In the genomic region with DNA sequence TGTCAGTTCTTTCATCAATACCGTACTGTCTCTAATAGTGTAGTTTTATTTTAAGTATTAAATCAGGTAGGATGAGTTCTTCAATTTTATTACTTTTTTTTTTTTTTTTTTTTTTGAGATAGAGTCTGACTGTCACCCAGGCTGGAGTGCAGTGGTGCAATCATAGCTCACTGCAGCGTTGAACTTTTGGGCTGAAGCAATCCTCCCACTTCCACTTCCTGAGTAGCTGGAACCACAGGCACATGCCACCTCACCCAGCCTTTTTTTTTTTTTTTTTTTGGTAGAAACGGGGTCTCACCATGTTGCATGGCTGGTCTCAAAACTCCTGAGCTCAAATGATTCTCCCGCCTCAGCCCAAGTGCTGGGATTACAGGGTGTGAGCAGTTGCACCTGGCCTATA, we compare ENCODE assay signal across 16 cellular contexts. TPM values are rescaled to one million over a fixed set of nuclear protein-coding genes. Genes with fewer than 3 reads are reported as not detected.
DNase-seq lines count a peak whose midpoint lies in the region; ATAC-seq, FAIRE-seq and TF ChIP-seq lines count a peak whose summit lies in the region.
"Had no signal": no experiment of that assay in that cellular context is flagged by ENCODE, and none has a peak within 500 bp of the region (broad histone marks: within the 10 kb centered on the region; RNA-seq: fewer than 3 reads in every experiment).

No MANE protein-coding gene starts in this region.

- ATAC-seq in DND-41 (ENCODE audit: insufficient read depth, low read depth) (peak; percentile 100), GM12878 (peak; percentile 45; the same call in 1 of the 3 replicates), HG02973 (IDR thresholded peaks at IDR 0.05; ENCODE audit: unreplicated experiment) (no peak)
- ATAC-seq: esophagus mucosa, heart left ventricle, left cardiac atrium had no signal

- CTCF ChIA-PET in GM12878 (lab: Yijun Ruan, JAX) (interaction anchor here (0.6 to 1.2 kb wide), 4 partner anchors 33 to 763 kb away, joined by 3 to 5 read pairs (median 4); no protein-coding TSS in a partner anchor), SK-N-SH (lab: Yijun Ruan, JAX) (no interaction called here)

- H3K4me3 ChIP-seq in DND-41 (ENCODE audit: low read depth in 1 of 2, low read length in 2 of 2) (no peak overlapping the region), GM12878 (no peak overlapping the region), SK-N-SH (ENCODE audit: low read depth in 2 of 2, low read length in 1 of 2) (no peak overlapping the region)
- H3K4me3 ChIP-seq: heart left ventricle, Peyer's patch had no signal

- POLR2A ChIA-PET in GM12878 (lab: Charles Lee) (interaction anchor here (0.6 to 0.7 kb wide), 2 partner anchors 42 to 50 kb away, joined by 3 to 7 read pairs; no protein-coding TSS in a partner anchor), SK-N-SH (lab: Yijun Ruan, JAX) (no interaction called here)

- H3K9ac ChIP-seq in DND-41 (ENCODE audit: low read depth, low read length), result no peak overlapping the region
- H3K9ac ChIP-seq in GM12878 (ENCODE audit: control insufficient read depth, insufficient read depth, low read length), result no peak overlapping the region
- H3K9ac ChIP-seq in SK-N-SH, result no peak overlapping the region

- H4K20me1 ChIP-seq in DND-41 (ENCODE audit: insufficient read depth, low read length) (no peaks in the 10 kb centered on the region), GM12878 (ENCODE audit: control insufficient read depth, insufficient read depth) (no peaks in the 10 kb centered on the region), SK-N-SH (ENCODE audit: insufficient read depth) (no peaks in the 10 kb centered on the region)

- RAD21 ChIA-PET in GM12878 (lab: Charles Lee; ENCODE audit: unreplicated experiment), result no interaction called here

- no peak for FAIRE-seq in GM12878 (lab: Jason Lieb, UNC)
- FAIRE-seq: GM12892 had no signal

- no peak for TF ChIP-seq RAD21 in GM12878 (IDR thresholded peaks at IDR 0.05; ENCODE audit: insufficient read depth, low read depth, low read length)
- no peak for TF ChIP-seq RAD21 in SK-N-SH (IDR thresholded peaks at IDR 0.05; ENCODE audit: low read length)

- WGBS in GM12878 (ENCODE audit: insufficient coverage, insufficient replicate concordance, low lambda C conversion rate, missing lambda C conversion rate), result 51% methylated on average over 3 of the region's 4 CpGs
- WGBS in SK-N-SH (ENCODE audit: low lambda C conversion rate), result 46% methylated on average over 4 of the region's 4 CpGs

- no peak for TF ChIP-seq POLR2A in GM12878 (IDR thresholded peaks at IDR 0.05; ENCODE audit: low read depth, low read length)

- H3K27ac ChIP-seq in DND-41 (ENCODE audit: low read length) (no peak overlapping the region), GM12878 (ENCODE audit: control insufficient read depth, insufficient read depth) (no peak overlapping the region), SK-N-SH (ENCODE audit: low read depth in 2 of 2, low read length in 1 of 2) (no peak overlapping the region)
- H3K27ac ChIP-seq: heart left ventricle, Peyer's patch had no signal

- H3K9me2 ChIP-seq in SK-N-SH, result no peaks in the 10 kb centered on the region

- TF ChIP-seq CTCF in DND-41 (IDR thresholded peaks at IDR 0.05; ENCODE audit: borderline replicate concordance, extremely low read depth, low read length, poor library complexity, severe bottlenecking) (no peak), GM12878 (IDR thresholded peaks at IDR 0.05 in 2 of 3, conservative IDR thresholded peaks at IDR 0.05 in 1 of 3; ENCODE audit: control insufficient read depth in 2 of 3, extremely low read depth in 1 of 3, insufficient read depth in 1 of 3, low read depth in 3 of 3, low read length in 3 of 3) (no peak), SK-N-SH (IDR thresholded peaks at IDR 0.05) (no peak)

- H3K27me3 ChIP-seq in DND-41 (ENCODE audit: insufficient read depth, low read length, poor library complexity) (no peaks in the 10 kb centered on the region), GM12878 (replicated peaks in 1 of 2; ENCODE audit: control insufficient read depth in 2 of 2, insufficient read depth in 2 of 2, low read length in 1 of 2) (0 out of 4 replicates have a peak, but pooled peaks cover 0 to 3% of the 10 kb centered on the region in 2 experiments), SK-N-SH (ENCODE audit: insufficient read depth) (peaks cover 21% of the 10 kb centered on the region; the same call in 1 of the 2 replicates)
- H3K27me3 ChIP-seq: heart left ventricle, Peyer's patch had no signal

- SMC1A ChIA-PET in GM12878 (lab: Charles Lee; ENCODE audit: uncharacterized antibody, unreplicated experiment), result interaction anchor here (0.6 kb wide), 1 partner anchor 214 kb away, joined by 4 read pairs; no protein-coding TSS in a partner anchor

- H3K9me3 ChIP-seq in DND-41 (ENCODE audit: insufficient read depth, low read length, severe bottlenecking) (no peaks in the 10 kb centered on the region), GM12878 (replicated peaks; ENCODE audit: control insufficient read depth, insufficient read depth, low read length) (no peaks in the 10 kb centered on the region), SK-N-SH (no peaks in the 10 kb centered on the region; the same call in 1 of the 2 replicates)
- H3K9me3 ChIP-seq: Peyer's patch had no signal

- no peaks in the 10 kb centered on the region for H3K36me3 ChIP-seq in DND-41 (ENCODE audit: insufficient read depth, low read length)
- no peaks in the 10 kb centered on the region for H3K36me3 ChIP-seq in GM12878 (ENCODE audit: control insufficient read depth in 2 of 2, insufficient read depth in 2 of 2, low read length in 1 of 2)
- H3K36me3 ChIP-seq in SK-N-SH (replicated peaks in 1 of 2; ENCODE audit: control insufficient read depth in 1 of 2, insufficient read depth in 2 of 2, low read length in 1 of 2), result no peaks in the 10 kb centered on the region
- H3K36me3 ChIP-seq: heart left ventricle had no signal

- in situ Hi-C loops in GM12878 (cut with MboI), result no loop called here

- DNase-seq in AML-193 (lab: John Stamatoyannopoulos, UW) (peak; percentile 82 to 83), DND-41 (peak; percentile 80), RPMI7951 (ENCODE audit: low read depth) (peak; percentile 17), GM12878 (ENCODE audit: low read depth, low spot score) (no peak), NCI-H2081 (lab: John Stamatoyannopoulos, UW) (no peak), SK-N-SH (no peak), amygdala (lab: John Stamatoyannopoulos, UW) (no peak)
- DNase-seq: EL; left cardiac atrium; NCI-H1417; stimulated activated CD4-positive, alpha-beta T cell treated with anti-CD3 and anti-CD28 coated beads, Interleukin-2, amount 100 ng/mL, for 48 hours had no signal

- no peak overlapping the region; the same call in 1 of the 2 replicates for H3K4me2 ChIP-seq in DND-41 (ENCODE audit: insufficient read depth, low read length)
- no peak overlapping the region for H3K4me2 ChIP-seq in GM12878 (ENCODE audit: control insufficient read depth, insufficient read depth)
- H3K4me2 ChIP-seq in SK-N-SH, result no peak overlapping the region

- H3K79me2 ChIP-seq in DND-41 (ENCODE audit: insufficient read depth, low read length) (no peaks in the 10 kb centered on the region), GM12878 (ENCODE audit: control insufficient read depth, insufficient read depth, low read length) (no peaks in the 10 kb centered on the region), SK-N-SH (ENCODE audit: insufficient read depth) (no peaks in the 10 kb centered on the region)

- H2AFZ ChIP-seq in DND-41 (ENCODE audit: low read depth, low read length), result no peak overlapping the region; the same call in 1 of the 2 replicates
- H2AFZ ChIP-seq in GM12878 (ENCODE audit: control insufficient read depth, low read depth, low read length), result no peak overlapping the region
- no peak overlapping the region for H2AFZ ChIP-seq in SK-N-SH (ENCODE audit: low read depth)

- intact Hi-C loops in GM12878 (cut with micrococcal nuclease; ENCODE audit: unreplicated experiment), result no loop called here

- H3K4me1 ChIP-seq in DND-41 (ENCODE audit: insufficient read depth, low read length), result peaks cover 10% of the 10 kb centered on the region; the same call in 1 of the 2 replicates
- no peaks in the 10 kb centered on the region for H3K4me1 ChIP-seq in GM12878 (ENCODE audit: control insufficient read depth, insufficient read depth, low read length)
- H3K4me1 ChIP-seq in SK-N-SH (ENCODE audit: control insufficient read depth in 1 of 2, insufficient read depth in 2 of 2, low read depth in 1 of 2, low read length in 1 of 2), result no peaks in the 10 kb centered on the region
- H3K4me1 ChIP-seq: heart left ventricle, Peyer's patch had no signal

- no peak for TF ChIP-seq EP300 in GM12878 (IDR thresholded peaks at IDR 0.05; ENCODE audit: borderline replicate concordance in 1 of 2, control insufficient read depth in 1 of 2, low read depth in 2 of 2, low read length in 2 of 2)
- no peak for TF ChIP-seq EP300 in SK-N-SH (IDR thresholded peaks at IDR 0.05; ENCODE audit: borderline replicate concordance in 1 of 2, low read depth in 1 of 2, low read length in 1 of 2)

- H3F3A ChIP-seq in SK-N-SH (replicated peaks; ENCODE audit: insufficient read depth), result no peaks in the 10 kb centered on the region

- no TSS peak for BruUV-seq in GM12878 (replicated peaks; lab: Mats Ljungman, UMichigan)

TF ChIP-seq in GM12878, 131 proteins besides CTCF, POLR2A, EP300 and RAD21 (continues in another document):
- TF ChIP-seq BHLHE40 (IDR thresholded peaks at IDR 0.05; ENCODE audit: borderline replicate concordance in 1 of 2, low read depth in 2 of 2, low read length in 1 of 2), result no peak

RNA-seq across cellular contexts. Expression of a gene that starts 44.3 kb away (rescaled TPM):
- 18.0 and 19.9 TPM in 2 replicates for total RNA-seq in RPMI7951 (2014; rRNA removed; shearing (Covaris generic))
- total RNA-seq in GM12878 (2013; cell fraction: nucleolus; rRNA removed), result 50.9 and 53.6 TPM in 2 replicates
- total RNA-seq in GM12878 (2014; rRNA removed) (9.8 and 13.0 TPM in 2 replicates), GM12878 (2014; rRNA removed; fragmentation: Illumina TruSeq; extraction: Trizol) (3.9 and 4.4 TPM in 2 replicates), GM12878 (2021) (14.0 and 14.8 TPM in 2 replicates)
- 1.6 TPM for polyA plus RNA-seq in GM12878 (2011; ENCODE audit: low read depth)
- polyA plus RNA-seq in GM12878 (2011; rRNA removed) (8.1 and 12.9 TPM in 2 replicates), GM12878 (2014; fragmentation: Illumina TruSeq; extraction: Trizol) (7.5 and 9.2 TPM in 2 replicates), GM12878 (2014; fragmentation: Nextera tagmentation; extraction: Ambion mirVana) (1 to 10 TPM; 7.0 to 9.9 TPM), GM12878 (2014; rRNA removed) (12.2 and 15.4 TPM in 2 replicates), GM12878 (2016; fragmentation: Nextera tagmentation; extraction: Ambion mirVana) (1 to 10 TPM; 3.6 to 5.3 TPM), SK-N-SH (2012; rRNA removed) (0.08 and 0.12 TPM in 2 replicates)
- polyA plus RNA-seq in GM12878 (2011; cell fraction: cytosol; rRNA removed), result 18.6 and 22.9 TPM in 2 replicates
- polyA plus RNA-seq in GM12878 (2011; cell fraction: nucleus; rRNA removed), result 40.8 and 44.8 TPM in 2 replicates
- polyA plus RNA-seq in GM12878 (2012), result 2.3 and 4.3 TPM in 2 replicates
- 8.8 and 10.5 TPM in 2 replicates for polyA minus RNA-seq in GM12878 (2011; rRNA and poly(A)+ RNA removed)
- 7.1 and 7.9 TPM in 2 replicates for polyA minus RNA-seq in GM12878 (2011; cell fraction: cytosol; rRNA and poly(A)+ RNA removed)
- polyA minus RNA-seq in GM12878 (2011; cell fraction: nucleus; rRNA and poly(A)+ RNA removed), result 7.9 and 9.5 TPM in 2 replicates
- polyA plus RNA-seq in SK-N-SH (2012; cell fraction: cytosol; rRNA removed), result 0.09 and 0.10 TPM in 2 replicates
- polyA plus RNA-seq in SK-N-SH (2012; cell fraction: nucleus; rRNA removed), result 0.27 and 1.1 TPM in 2 replicates

Comparison
In these comparisons a context has a peak if more than half of its experiments do, and no peak if none do; other contexts are left out.
1. DNase-seq: peak in AML-193 (2 of 2), DND-41 (single experiment) and RPMI7951 (single experiment); none in GM12878 (single experiment), NCI-H2081 (0 of 2), SK-N-SH (single experiment) and amygdala (0 of 56).